8 cellular contexts compared by ENCODE assay signal in the genomic region with DNA sequence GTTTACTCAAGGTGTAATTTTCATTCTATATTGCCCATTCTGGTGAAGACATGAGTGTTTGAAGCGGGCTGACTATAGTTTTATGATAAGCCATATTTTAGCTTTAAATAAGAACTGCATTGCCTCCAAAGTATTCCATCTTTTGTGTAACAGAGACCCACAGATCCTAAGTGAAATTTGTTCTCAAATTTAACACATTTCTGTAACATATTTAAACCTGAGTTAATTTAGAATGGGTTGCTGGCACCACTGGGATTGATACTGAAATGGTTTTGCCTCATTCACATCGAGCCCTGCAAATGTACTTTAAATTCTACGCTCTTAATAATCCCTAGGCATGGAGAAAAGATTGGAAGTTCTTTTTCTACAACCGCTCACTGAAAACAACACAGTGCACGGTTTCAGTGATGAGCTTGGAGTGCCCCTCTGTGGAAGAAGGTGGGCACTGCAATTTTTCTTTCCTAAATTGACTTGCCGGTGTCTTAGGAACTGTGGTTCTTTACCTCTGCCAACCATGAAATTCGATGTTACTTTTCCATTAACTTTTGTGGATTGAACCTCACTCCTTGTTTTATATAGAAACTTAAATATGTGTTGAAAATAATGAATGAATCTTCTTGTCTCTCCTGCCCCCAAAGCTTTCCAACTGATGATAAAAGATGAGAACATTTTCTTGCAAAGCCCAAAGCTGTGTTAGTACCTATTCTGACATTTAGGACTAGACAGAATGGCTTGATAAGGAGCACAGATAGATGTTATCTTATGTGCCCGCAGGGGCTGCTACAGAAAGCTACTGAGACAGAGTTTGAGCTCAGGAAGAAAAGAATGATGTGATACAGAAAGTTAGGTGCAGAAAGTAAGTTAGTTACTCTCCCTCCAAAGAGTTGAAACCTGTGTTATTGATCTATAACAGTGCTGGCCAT.
A peak's percentile ranks its signal among the peaks of the same experiment; 100 is the strongest.
DNase-seq lines count a peak whose midpoint lies in the region; ATAC-seq and TF ChIP-seq lines count a peak whose summit lies in the region.

No MANE protein-coding gene starts in this region.

- H3K9ac ChIP-seq in Loucy (ENCODE audit: low read depth, low read length, poor library complexity, severe bottlenecking) (no peak overlapping the region), parathyroid adenoma (no peak overlapping the region)

- H3K79me2 ChIP-seq in Loucy (ENCODE audit: insufficient read depth, low read length) (no peaks in the 10 kb centered on the region), parathyroid adenoma (no peaks in the 10 kb centered on the region)

- H3K9me3 ChIP-seq in Loucy (ENCODE audit: insufficient read depth, low read depth, low read length) (no peaks in the 10 kb centered on the region), SJSA1 (replicated peaks) (no peaks in the 10 kb centered on the region), parathyroid adenoma (ENCODE audit: control insufficient read depth, low read length) (no peaks in the 10 kb centered on the region)

- H2AFZ ChIP-seq in Loucy (ENCODE audit: low read length), result peak overlapping the region; percentile 65
- H2AFZ ChIP-seq in parathyroid adenoma, result peak overlapping the region; percentile 97

- intact Hi-C loops in Right ventricle myocardium superior (cut with DNase I), result no loop called here

- H3K27ac ChIP-seq in SJSA1 (peak overlapping the region; percentile 83), parathyroid adenoma (peak overlapping the region; percentile 59)

- H3K9me3 Mint-ChIP-seq in activated naive CD4-positive, alpha-beta T cell treated with anti-CD3 and anti-CD28 coated beads, Interleukin-2, amount 50 U/mL, for 72 hours, result no peaks in the 10 kb centered on the region

- ATAC-seq in activated naive CD4-positive, alpha-beta T cell treated with anti-CD3 and anti-CD28 coated beads, Interleukin-2, amount 50 U/mL, for 72 hours, result peak; percentile 73 to 74
- ATAC-seq in Right ventricle myocardium superior (ENCODE audit: poor library complexity) (peak; percentile 92), HG03457 (IDR thresholded peaks at IDR 0.05; ENCODE audit: unreplicated experiment) (no peak)

- H3K9me2 ChIP-seq in Loucy (replicated peaks; ENCODE audit: low read depth, low read length), result no peaks in the 10 kb centered on the region

- DNase-seq in GM03348 (ENCODE audit: low spot score) (peak; percentile 81), H7 (peak; percentile 68), SJSA1 (ENCODE audit: low read depth in 1 of 2, low spot score in 2 of 2) (peak; percentile 58 to 78), Right ventricle myocardium superior (no peak)
- DNase-seq in activated naive CD4-positive, alpha-beta T cell treated with anti-CD3 and anti-CD28 coated beads, Interleukin-2, amount 50 U/mL, for 72 hours (ENCODE audit: low spot score in 2 of 2), result peak in 1 of 2 donors; percentile 61

- H3K4me1 ChIP-seq in Loucy (ENCODE audit: insufficient read depth, low read length, poor library complexity, severe bottlenecking) (no peaks in the 10 kb centered on the region), SJSA1 (replicated peaks) (peaks cover 10% of the 10 kb centered on the region), parathyroid adenoma (peaks cover 16% of the 10 kb centered on the region)

- no peaks in the 10 kb centered on the region for H3K36me3 ChIP-seq in H7 (replicated peaks; ENCODE audit: control insufficient read depth, insufficient read depth, low read length)
- no peaks in the 10 kb centered on the region for H3K36me3 ChIP-seq in Loucy (ENCODE audit: insufficient read depth, low read length)
- no peaks in the 10 kb centered on the region for H3K36me3 ChIP-seq in SJSA1
- H3K36me3 ChIP-seq in parathyroid adenoma (ENCODE audit: control insufficient read depth, insufficient read depth, low read length), result no peaks in the 10 kb centered on the region

- no peaks in the 10 kb centered on the region for H3K36me3 Mint-ChIP-seq in activated naive CD4-positive, alpha-beta T cell treated with anti-CD3 and anti-CD28 coated beads, Interleukin-2, amount 50 U/mL, for 72 hours

- TF ChIP-seq CTCF in Loucy (conservative IDR thresholded peaks at IDR 0.05; ENCODE audit: low read length) (peak; percentile 98), parathyroid adenoma (IDR thresholded peaks at IDR 0.05) (peak; percentile 93)

- no peaks in the 10 kb centered on the region for H4K20me1 ChIP-seq in Loucy (ENCODE audit: insufficient read depth, low read length, poor library complexity, severe bottlenecking)

- no peak overlapping the region for H3K27ac Mint-ChIP-seq in activated naive CD4-positive, alpha-beta T cell treated with anti-CD3 and anti-CD28 coated beads, Interleukin-2, amount 50 U/mL, for 72 hours

- no peaks in the 10 kb centered on the region for H3F3A ChIP-seq in Loucy (ENCODE audit: low read depth)

- H3K27me3 ChIP-seq in H7 (ENCODE audit: control insufficient read depth, insufficient read depth, low read length) (no peaks in the 10 kb centered on the region), Loucy (ENCODE audit: insufficient read depth, low read length, poor library complexity, severe bottlenecking) (no peaks in the 10 kb centered on the region), SJSA1 (replicated peaks) (no peaks in the 10 kb centered on the region), parathyroid adenoma (ENCODE audit: control insufficient read depth, insufficient read depth, low read length) (no peaks in the 10 kb centered on the region)

- H3K4me2 ChIP-seq in Loucy (ENCODE audit: low read depth, low read length, poor library complexity, severe bottlenecking) (peak overlapping the region; percentile 45), parathyroid adenoma (ENCODE audit: low read length) (peak overlapping the region; percentile 34)

- H3K4me3 ChIP-seq in H7 (ENCODE audit: insufficient read depth, low read depth, low read length) (peak overlapping the region; percentile 50; the same call in 1 of the 2 replicates), Loucy (ENCODE audit: low read length, poor library complexity, severe bottlenecking) (no peak overlapping the region), SJSA1 (peak overlapping the region; percentile 45), parathyroid adenoma (ENCODE audit: low read depth, low read length) (peak overlapping the region; percentile 32)
